In the genomic region with DNA sequence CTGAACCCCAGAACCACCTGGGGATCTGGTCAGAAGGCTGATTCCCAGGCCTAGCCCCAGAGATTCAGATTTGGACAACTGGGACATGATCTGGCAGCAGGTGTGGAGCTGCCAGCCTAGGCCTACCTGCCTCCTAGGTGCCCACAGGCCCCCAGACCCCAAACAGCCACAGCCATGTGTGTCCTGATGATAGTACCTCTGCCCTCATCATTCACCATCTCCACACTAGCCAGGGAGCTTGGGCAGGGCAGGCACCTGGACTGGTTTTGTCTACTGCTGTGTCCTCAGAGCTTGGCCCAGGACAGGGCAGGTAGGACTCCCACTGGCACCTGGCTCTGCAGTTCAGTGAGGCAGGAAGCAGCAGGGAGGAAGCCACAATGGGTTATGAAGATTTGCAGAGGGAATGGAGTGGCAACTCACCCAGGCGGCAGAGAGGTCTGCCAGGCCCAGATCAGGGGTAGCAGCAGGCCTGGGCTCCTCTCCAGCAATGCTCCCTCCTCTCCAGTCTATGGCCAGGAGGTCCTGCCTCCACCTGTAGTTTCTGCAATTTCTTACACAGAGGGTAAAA, we compare ENCODE assay signal across 1 cellular context.
TF ChIP-seq lines count a peak whose summit lies in the region.

No MANE protein-coding gene starts in this region.

TF ChIP-seq in HepG2, 621 proteins besides CTCF, POLR2A, EP300 and RAD21 (continued from another document):
- TF ChIP-seq MTF2 (CRISPR knock-in tag; IDR thresholded peaks at IDR 0.05; ENCODE audit: borderline replicate concordance) (peak; percentile 51; the same call in 1 of the 2 replicates), NFE2L1 (CRISPR knock-in tag; IDR thresholded peaks at IDR 0.05; ENCODE audit: borderline replicate concordance) (peak; percentile 28; the same call in 1 of the 2 replicates), FOXC1 (CRISPR knock-in tag; IDR thresholded peaks at IDR 0.05; ENCODE audit: borderline replicate concordance) (0 out of 2 replicates have a peak, but pooled peaks have one; percentile 42), ZC3H4 (CRISPR knock-in tag; IDR thresholded peaks at IDR 0.05; ENCODE audit: borderline replicate concordance) (peak; percentile 19; the same call in 1 of the 2 replicates), ATF4 (CRISPR knock-in tag; IDR thresholded peaks at IDR 0.05) (0 out of 4 replicates have a peak, but pooled peaks of 1 of the 2 experiments have one; percentile 32), HOXA5 (CRISPR knock-in tag; IDR thresholded peaks at IDR 0.05) (0 out of 2 replicates have a peak, but pooled peaks have one; percentile 45), ZSCAN30 (CRISPR knock-in tag; IDR thresholded peaks at IDR 0.05) (no peak), MXD3 (CRISPR knock-in tag; IDR thresholded peaks at IDR 0.05) (0 out of 2 replicates have a peak, but pooled peaks have one; percentile 29), NONO (IDR thresholded peaks at IDR 0.05) (no peak), NONO (CRISPR knock-in tag; conservative IDR thresholded peaks at IDR 0.05) (peak; percentile 13; the same call in 1 of the 2 replicates), SALL1 (CRISPR knock-in tag; IDR thresholded peaks at IDR 0.05) (peak; percentile 17; the same call in 1 of the 2 replicates), ARID4A (CRISPR knock-in tag; IDR thresholded peaks at IDR 0.05; ENCODE audit: borderline replicate concordance) (0 out of 2 replicates have a peak, but pooled peaks have one; percentile 24), AGO2 (optimal IDR thresholded peaks at IDR 0.05; ENCODE audit: low read depth, low read length) (peak; percentile 90), FOXA1 (IDR thresholded peaks at IDR 0.05) (no peak), FOXA1 (CRISPR knock-in tag; IDR thresholded peaks at IDR 0.05) (0 out of 2 replicates have a peak, but pooled peaks have one; percentile 2), ZUFSP (CRISPR knock-in tag; IDR thresholded peaks at IDR 0.05; ENCODE audit: borderline replicate concordance) (no peak), PHF8 (CRISPR knock-in tag; IDR thresholded peaks at IDR 0.05) (no peak), RBFOX2 (IDR thresholded peaks at IDR 0.05; ENCODE audit: low read depth, low read length) (peak; percentile 61), HNF4G (IDR thresholded peaks at IDR 0.05; ENCODE audit: borderline replicate concordance, low read depth, low read length) (no peak), HNF4G (CRISPR knock-in tag; IDR thresholded peaks at IDR 0.05; ENCODE audit: borderline replicate concordance, low read depth) (0 out of 2 replicates have a peak, but pooled peaks have one; percentile 27)
- TF ChIP-seq, protein P1, sequence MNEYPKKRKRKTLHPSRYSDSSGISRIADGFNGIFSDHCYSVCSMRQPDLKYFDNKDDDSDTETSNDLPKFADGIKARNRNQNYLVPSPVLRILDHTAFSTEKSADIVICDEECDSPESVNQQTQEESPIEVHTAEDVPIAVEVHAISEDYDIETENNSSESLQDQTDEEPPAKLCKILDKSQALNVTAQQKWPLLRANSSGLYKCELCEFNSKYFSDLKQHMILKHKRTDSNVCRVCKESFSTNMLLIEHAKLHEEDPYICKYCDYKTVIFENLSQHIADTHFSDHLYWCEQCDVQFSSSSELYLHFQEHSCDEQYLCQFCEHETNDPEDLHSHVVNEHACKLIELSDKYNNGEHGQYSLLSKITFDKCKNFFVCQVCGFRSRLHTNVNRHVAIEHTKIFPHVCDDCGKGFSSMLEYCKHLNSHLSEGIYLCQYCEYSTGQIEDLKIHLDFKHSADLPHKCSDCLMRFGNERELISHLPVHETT (CRISPR knock-in tag; conservative IDR thresholded peaks at IDR 0.05), result no peak
- TF ChIP-seq, protein P2, sequence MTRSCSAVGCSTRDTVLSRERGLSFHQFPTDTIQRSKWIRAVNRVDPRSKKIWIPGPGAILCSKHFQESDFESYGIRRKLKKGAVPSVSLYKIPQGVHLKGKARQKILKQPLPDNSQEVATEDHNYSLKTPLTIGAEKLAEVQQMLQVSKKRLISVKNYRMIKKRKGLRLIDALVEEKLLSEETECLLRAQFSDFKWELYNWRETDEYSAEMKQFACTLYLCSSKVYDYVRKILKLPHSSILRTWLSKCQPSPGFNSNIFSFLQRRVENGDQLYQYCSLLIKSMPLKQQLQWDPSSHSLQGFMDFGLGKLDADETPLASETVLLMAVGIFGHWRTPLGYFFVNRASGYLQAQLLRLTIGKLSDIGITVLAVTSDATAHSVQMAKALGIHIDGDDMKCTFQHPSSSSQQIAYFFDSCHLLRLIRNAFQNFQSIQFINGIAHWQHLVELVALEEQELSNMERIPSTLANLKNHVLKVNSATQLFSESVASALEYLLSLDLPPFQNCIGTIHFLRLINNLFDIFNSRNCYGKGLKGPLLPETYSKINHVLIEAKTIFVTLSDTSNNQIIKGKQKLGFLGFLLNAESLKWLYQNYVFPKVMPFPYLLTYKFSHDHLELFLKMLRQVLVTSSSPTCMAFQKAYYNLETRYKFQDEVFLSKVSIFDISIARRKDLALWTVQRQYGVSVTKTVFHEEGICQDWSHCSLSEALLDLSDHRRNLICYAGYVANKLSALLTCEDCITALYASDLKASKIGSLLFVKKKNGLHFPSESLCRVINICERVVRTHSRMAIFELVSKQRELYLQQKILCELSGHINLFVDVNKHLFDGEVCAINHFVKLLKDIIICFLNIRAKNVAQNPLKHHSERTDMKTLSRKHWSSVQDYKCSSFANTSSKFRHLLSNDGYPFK (CRISPR knock-in tag; IDR thresholded peaks at IDR 0.05; ENCODE audit: borderline replicate concordance), result peak; percentile 64; the same call in 1 of the 2 replicates
- TF ChIP-seq, protein P3, sequence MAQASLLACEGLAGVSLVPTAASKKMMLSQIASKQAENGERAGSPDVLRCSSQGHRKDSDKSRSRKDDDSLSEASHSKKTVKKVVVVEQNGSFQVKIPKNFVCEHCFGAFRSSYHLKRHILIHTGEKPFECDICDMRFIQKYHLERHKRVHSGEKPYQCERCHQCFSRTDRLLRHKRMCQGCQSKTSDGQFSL (CRISPR knock-in tag; IDR thresholded peaks at IDR 0.05), result 0 out of 2 replicates have a peak, but pooled peaks have one; percentile 4
- TF ChIP-seq, protein P4, sequence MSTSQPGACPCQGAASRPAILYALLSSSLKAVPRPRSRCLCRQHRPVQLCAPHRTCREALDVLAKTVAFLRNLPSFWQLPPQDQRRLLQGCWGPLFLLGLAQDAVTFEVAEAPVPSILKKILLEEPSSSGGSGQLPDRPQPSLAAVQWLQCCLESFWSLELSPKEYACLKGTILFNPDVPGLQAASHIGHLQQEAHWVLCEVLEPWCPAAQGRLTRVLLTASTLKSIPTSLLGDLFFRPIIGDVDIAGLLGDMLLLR (CRISPR knock-in tag; IDR thresholded peaks at IDR 0.05), result no peak
